Comparison of ENCODE assay signal across 9 cellular contexts in the genomic region with DNA sequence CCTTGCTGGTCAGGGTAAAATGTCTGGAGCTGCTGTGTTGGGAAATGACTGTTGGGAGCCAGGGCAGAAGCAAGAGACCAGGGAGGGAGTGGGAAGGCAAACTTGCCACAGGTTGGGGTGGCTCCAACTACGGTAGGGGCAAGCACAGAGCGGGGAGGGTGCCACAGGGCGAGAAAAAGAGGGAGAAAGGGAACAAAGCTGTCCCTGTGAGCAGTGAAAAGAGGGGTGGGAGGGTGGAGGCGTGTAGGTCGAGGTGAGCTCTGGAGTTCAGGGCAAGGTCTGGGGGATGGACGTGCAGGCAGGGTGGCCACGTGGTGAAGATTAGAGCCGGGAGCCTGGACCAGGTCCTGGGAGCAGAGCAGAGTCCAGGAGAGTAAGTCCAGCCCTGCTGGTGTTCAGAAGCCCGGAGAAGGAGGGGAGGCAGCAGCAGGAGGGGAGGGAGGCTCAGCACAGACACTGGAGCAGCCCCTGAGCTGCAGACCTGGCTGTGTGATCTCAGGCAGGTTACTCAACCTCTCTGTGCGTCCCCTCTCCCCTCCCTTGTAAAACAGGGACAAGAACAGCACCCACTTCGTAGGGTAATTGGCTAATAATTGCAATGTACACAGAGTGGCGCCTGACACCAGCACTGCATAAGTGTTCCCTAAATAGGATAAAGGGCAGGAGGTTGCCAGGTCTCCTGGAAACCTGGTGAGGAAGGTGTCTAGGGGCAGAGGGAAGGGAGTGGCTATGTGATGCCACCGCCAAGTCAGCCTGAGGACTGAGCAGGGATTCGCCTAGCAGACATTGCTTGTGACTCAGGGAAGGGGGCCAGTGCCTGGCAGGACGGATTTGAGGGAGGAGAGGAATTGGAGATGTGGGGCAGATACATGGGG. TPM values are rescaled to one million over a fixed set of nuclear protein-coding genes. Genes with fewer than 3 reads are reported as not detected.
DNase-seq lines count a peak whose midpoint lies in the region; ATAC-seq and TF ChIP-seq lines count a peak whose summit lies in the region.
"Had no signal": no experiment of that assay in that cellular context is flagged by ENCODE, and none has a peak within 500 bp of the region (broad histone marks: within the 10 kb centered on the region; RNA-seq: fewer than 3 reads in every experiment).

No MANE protein-coding gene starts in this region.

- 64% methylated on average over 14 of the region's 15 CpGs for WGBS in SK-N-SH (ENCODE audit: low lambda C conversion rate)

- H3K9me3 ChIP-seq in Caco-2 (no peaks in the 10 kb centered on the region), SK-N-SH (no peaks in the 10 kb centered on the region)

- H3K4me1 Mint-ChIP-seq in Caco-2 (ENCODE audit: low read depth, unreplicated experiment) = peaks cover 17% of the 10 kb centered on the region
- peaks cover 20% of the 10 kb centered on the region for H3K4me1 Mint-ChIP-seq in endothelial cell (ENCODE audit: unreplicated experiment)
- peaks cover 53% of the 10 kb centered on the region for H3K4me1 Mint-ChIP-seq in osteocyte (ENCODE audit: unreplicated experiment)

- CTCF ChIA-PET in Caco-2 (lab: Charles Lee) = interaction anchor here (0.6 kb wide), 2 partner anchors 15 to 124 kb away, joined by 3 read pairs; no protein-coding TSS in a partner anchor
- CTCF ChIA-PET in SK-N-SH (lab: Yijun Ruan, JAX) = interaction anchor here (1.8 kb wide), 2 partner anchors 15 to 123 kb away, joined by 6 to 10 read pairs; no protein-coding TSS in a partner anchor

- H3K4me3 Mint-ChIP-seq in Caco-2 (ENCODE audit: unreplicated experiment) (peak overlapping the region; percentile 59), endothelial cell (ENCODE audit: unreplicated experiment) (no peak overlapping the region), osteocyte (ENCODE audit: unreplicated experiment) (no peak overlapping the region)

- no peak overlapping the region for H2AFZ ChIP-seq in SK-N-SH (ENCODE audit: low read depth)

- H3K4me2 ChIP-seq in SK-N-SH = no peak overlapping the region

- DNase-seq in Caco-2 (peak; percentile 57 to 83), NCI-H2029 treated with DMSO at 0.1 percent for 48 hours (lab: John Stamatoyannopoulos, UW) (peak; percentile 70), endothelial cell (ENCODE audit: low spot score) (no peak), osteocyte (ENCODE audit: extremely low spot score, unreplicated experiment) (no peak), SK-N-SH (no peak), AG20443 (ENCODE audit: low spot score) (no peak)
- DNase-seq: mesendoderm had no signal

- ATAC-seq in GM21723 (IDR thresholded peaks at IDR 0.05; ENCODE audit: unreplicated experiment) (no peak), GM18873 (IDR thresholded peaks at IDR 0.05; ENCODE audit: low FRiP score, unreplicated experiment) (no peak)

- H3K27me3 ChIP-seq in Caco-2 (replicated peaks; ENCODE audit: control insufficient read depth, insufficient read depth, low read length) (no peaks in the 10 kb centered on the region), SK-N-SH (ENCODE audit: insufficient read depth) (no peaks in the 10 kb centered on the region)

- intact Hi-C loops in Caco-2 (cut with micrococcal nuclease; ENCODE audit: unreplicated experiment) = no loop called here

- H3K4me3 ChIP-seq in Caco-2 (ENCODE audit: low read depth, low read length) (no peak overlapping the region), SK-N-SH (ENCODE audit: low read depth in 2 of 2, low read length in 1 of 2) (no peak overlapping the region)

- H4K20me1 ChIP-seq in SK-N-SH (ENCODE audit: insufficient read depth) = peaks cover 14% of the 10 kb centered on the region

- H3K4me1 ChIP-seq in Caco-2 (peaks cover 49% of the 10 kb centered on the region), SK-N-SH (ENCODE audit: control insufficient read depth in 1 of 2, insufficient read depth in 2 of 2, low read depth in 1 of 2, low read length in 1 of 2) (peaks cover 22 to 29% of the 10 kb centered on the region in 2 experiments; a peak in 3 of 4 replicates)

- TF ChIP-seq EP300 in SK-N-SH (IDR thresholded peaks at IDR 0.05; ENCODE audit: borderline replicate concordance in 1 of 2, low read depth in 1 of 2, low read length in 1 of 2) = no peak

- peak overlapping the region; percentile 92 for H3K27ac Mint-ChIP-seq in Caco-2 (ENCODE audit: unreplicated experiment)
- peak overlapping the region; percentile 58 for H3K27ac Mint-ChIP-seq in endothelial cell (ENCODE audit: unreplicated experiment)
- peak overlapping the region; percentile 80 for H3K27ac Mint-ChIP-seq in osteocyte (ENCODE audit: unreplicated experiment)

- POLR2A ChIA-PET in Caco-2 (lab: Charles Lee) = interaction anchor here (0.8 to 1.5 kb wide), 5 partner anchors 32 to 170 kb away, joined by 3 to 11 read pairs (median 5); a partner anchor contains a TSS
- POLR2A ChIA-PET in SK-N-SH (lab: Yijun Ruan, JAX) = no interaction called here

- no peaks in the 10 kb centered on the region for H3K36me3 ChIP-seq in Caco-2 (ENCODE audit: control insufficient read depth, insufficient read depth, low read length)
- no peaks in the 10 kb centered on the region for H3K36me3 ChIP-seq in SK-N-SH (replicated peaks in 1 of 2; ENCODE audit: control insufficient read depth in 1 of 2, insufficient read depth in 2 of 2, low read length in 1 of 2)

- H3K9me3 Mint-ChIP-seq in Caco-2 (ENCODE audit: unreplicated experiment) (no peaks in the 10 kb centered on the region), endothelial cell (ENCODE audit: unreplicated experiment) (no peaks in the 10 kb centered on the region), osteocyte (ENCODE audit: unreplicated experiment) (no peaks in the 10 kb centered on the region)

- no peak overlapping the region for H3K27ac ChIP-seq in SK-N-SH (ENCODE audit: low read depth in 2 of 2, low read length in 1 of 2)

- H3K79me2 ChIP-seq in SK-N-SH (ENCODE audit: insufficient read depth) = peaks cover 18% of the 10 kb centered on the region

- no peak for TF ChIP-seq CTCF in Caco-2 (IDR thresholded peaks at IDR 0.05; ENCODE audit: insufficient read depth in 1 of 2, low read depth in 1 of 2, low read length in 1 of 2, severe bottlenecking in 1 of 2, unreplicated experiment in 1 of 2)
- no peak for TF ChIP-seq CTCF in endothelial cell (IDR thresholded peaks at IDR 0.05; ENCODE audit: unreplicated experiment)
- no peak for TF ChIP-seq CTCF in osteocyte (IDR thresholded peaks at IDR 0.05)
- no peak for TF ChIP-seq CTCF in SK-N-SH (IDR thresholded peaks at IDR 0.05)

- H3K9me2 ChIP-seq in SK-N-SH = no peaks in the 10 kb centered on the region

- BruUV-seq in Caco-2 (replicated peaks; lab: Mats Ljungman, UMichigan) = no TSS peak

- H3K27me3 Mint-ChIP-seq in Caco-2 (ENCODE audit: insufficient read depth, unreplicated experiment) (no peaks in the 10 kb centered on the region), endothelial cell (ENCODE audit: unreplicated experiment) (peaks cover 12% of the 10 kb centered on the region), osteocyte (ENCODE audit: unreplicated experiment) (no peaks in the 10 kb centered on the region)

- H3F3A ChIP-seq in SK-N-SH (replicated peaks; ENCODE audit: insufficient read depth) = peaks cover 36% of the 10 kb centered on the region

- no peak for TF ChIP-seq RAD21 in SK-N-SH (IDR thresholded peaks at IDR 0.05; ENCODE audit: low read length)

- H3K36me3 Mint-ChIP-seq in Caco-2 (ENCODE audit: insufficient read depth, unreplicated experiment) (peaks cover 33% of the 10 kb centered on the region), endothelial cell (ENCODE audit: low read depth, unreplicated experiment) (no peaks in the 10 kb centered on the region), osteocyte (ENCODE audit: unreplicated experiment) (no peaks in the 10 kb centered on the region)

- H3K9ac ChIP-seq in SK-N-SH = no peak overlapping the region

TF ChIP-seq in SK-N-SH, 30 proteins besides CTCF, POLR2A, EP300 and RAD21 (continues in another document):
- TF ChIP-seq, protein P1, sequence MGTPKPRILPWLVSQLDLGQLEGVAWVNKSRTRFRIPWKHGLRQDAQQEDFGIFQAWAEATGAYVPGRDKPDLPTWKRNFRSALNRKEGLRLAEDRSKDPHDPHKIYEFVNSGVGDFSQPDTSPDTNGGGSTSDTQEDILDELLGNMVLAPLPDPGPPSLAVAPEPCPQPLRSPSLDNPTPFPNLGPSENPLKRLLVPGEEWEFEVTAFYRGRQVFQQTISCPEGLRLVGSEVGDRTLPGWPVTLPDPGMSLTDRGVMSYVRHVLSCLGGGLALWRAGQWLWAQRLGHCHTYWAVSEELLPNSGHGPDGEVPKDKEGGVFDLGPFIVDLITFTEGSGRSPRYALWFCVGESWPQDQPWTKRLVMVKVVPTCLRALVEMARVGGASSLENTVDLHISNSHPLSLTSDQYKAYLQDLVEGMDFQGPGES (IDR thresholded peaks at IDR 0.05; ENCODE audit: low read depth, low read length) = no peak

RNA-seq across cellular contexts. Expression of a gene that starts 3.2 kb away (rescaled TPM):
- total RNA-seq in Caco-2 (2022) (264 and 272 TPM in 2 replicates), endothelial cell (ENCODE audit: unreplicated experiment) (166 TPM), osteocyte (156 and 168 TPM in 2 replicates)
- polyA plus RNA-seq in SK-N-SH (2012; rRNA removed) = 238 and 283 TPM in 2 replicates
- 143 and 208 TPM in 2 replicates for polyA plus RNA-seq in SK-N-SH (2012; cell fraction: cytosol; rRNA removed)
- 134 and 138 TPM in 2 replicates for polyA plus RNA-seq in SK-N-SH (2012; cell fraction: nucleus; rRNA removed)

RNA-seq across cellular contexts. Expression of a gene that starts 5.4 kb away (rescaled TPM):
- total RNA-seq in Caco-2 (2022) = 500 and 546 TPM in 2 replicates
- total RNA-seq in endothelial cell (ENCODE audit: unreplicated experiment) = 330 TPM
- 349 and 354 TPM in 2 replicates for total RNA-seq in osteocyte
- 566 and 925 TPM in 2 replicates for polyA plus RNA-seq in SK-N-SH (2012; rRNA removed)
- 591 and 700 TPM in 2 replicates for polyA plus RNA-seq in SK-N-SH (2012; cell fraction: cytosol; rRNA removed)
- polyA plus RNA-seq in SK-N-SH (2012; cell fraction: nucleus; rRNA removed) = 511 and 671 TPM in 2 replicates

RNA-seq across cellular contexts. Expression of a gene that starts 31.4 kb away (rescaled TPM):
- total RNA-seq in Caco-2 (2022) (38.6 and 43.3 TPM in 2 replicates), endothelial cell (ENCODE audit: unreplicated experiment) (2.4 TPM), osteocyte (0.67 and 0.99 TPM in 2 replicates)
- 2.8 and 4.2 TPM in 2 replicates for polyA plus RNA-seq in SK-N-SH (2012; rRNA removed)
- polyA plus RNA-seq in SK-N-SH (2012; cell fraction: cytosol; rRNA removed) = 1.7 and 2.5 TPM in 2 replicates
- polyA plus RNA-seq in SK-N-SH (2012; cell fraction: nucleus; rRNA removed) = 5.9 and 9.7 TPM in 2 replicates

RNA-seq across cellular contexts. Expression of a gene that starts 58.5 kb away (rescaled TPM):
- total RNA-seq in Caco-2 (2022) (43.5 and 45.9 TPM in 2 replicates), endothelial cell (ENCODE audit: unreplicated experiment) (16.3 TPM), osteocyte (16.7 and 17.8 TPM in 2 replicates)
- 7.8 and 8.3 TPM in 2 replicates for polyA plus RNA-seq in SK-N-SH (2012; rRNA removed)
- polyA plus RNA-seq in SK-N-SH (2012; cell fraction: cytosol; rRNA removed) = 3.1 and 3.9 TPM in 2 replicates
- 53.6 and 91.8 TPM in 2 replicates for polyA plus RNA-seq in SK-N-SH (2012; cell fraction: nucleus; rRNA removed)

Comparison
In these comparisons a context has a peak if more than half of its experiments do, and no peak if none do; other contexts are left out.
1. DNase-seq: peak in Caco-2 (2 of 2) and NCI-H2029 treated with DMSO at 0.1 percent for 48 hours (single experiment); none in endothelial cell (single experiment), osteocyte (single experiment), SK-N-SH (single experiment) and AG20443 (single experiment).
2. RNA of a gene that starts 31.4 kb away (total RNA-seq): 38.6 to 43.3 TPM in Caco-2; 2.4 TPM in endothelial cell (single experiment) and 0.67 to 0.99 TPM in osteocyte; every median in the first group is over 10 times any median in the second.
3. Peak in every context shown above with its lines, with median percentiles within 50 percentile points of each other: H3K27ac Mint-ChIP-seq.